Comparison of ENCODE assay signal across 3 cellular contexts in the genomic region with DNA sequence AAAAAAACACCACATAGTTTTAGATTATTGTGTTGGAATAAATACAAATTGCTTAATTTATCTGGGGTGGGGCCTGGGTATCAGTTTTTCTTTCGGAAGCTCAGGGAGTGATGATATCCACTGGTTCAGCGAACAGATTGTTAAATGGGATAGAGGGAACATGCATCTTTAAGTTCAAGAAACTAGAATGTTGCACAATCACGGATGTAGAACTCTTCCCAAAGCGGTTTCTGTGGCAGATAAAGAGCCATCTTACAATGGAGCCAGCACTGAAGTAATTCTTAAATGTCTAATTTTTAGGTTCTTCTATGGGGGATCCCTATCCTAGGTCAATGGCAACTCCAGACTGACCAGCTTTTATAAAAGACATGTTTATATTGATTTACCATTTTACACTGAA.
TF ChIP-seq lines count a peak whose summit lies in the region.

No MANE protein-coding gene starts in this region.

TF ChIP-seq in HepG2, 621 proteins besides CTCF, POLR2A, EP300 and RAD21:
- TF ChIP-seq, protein P1, sequence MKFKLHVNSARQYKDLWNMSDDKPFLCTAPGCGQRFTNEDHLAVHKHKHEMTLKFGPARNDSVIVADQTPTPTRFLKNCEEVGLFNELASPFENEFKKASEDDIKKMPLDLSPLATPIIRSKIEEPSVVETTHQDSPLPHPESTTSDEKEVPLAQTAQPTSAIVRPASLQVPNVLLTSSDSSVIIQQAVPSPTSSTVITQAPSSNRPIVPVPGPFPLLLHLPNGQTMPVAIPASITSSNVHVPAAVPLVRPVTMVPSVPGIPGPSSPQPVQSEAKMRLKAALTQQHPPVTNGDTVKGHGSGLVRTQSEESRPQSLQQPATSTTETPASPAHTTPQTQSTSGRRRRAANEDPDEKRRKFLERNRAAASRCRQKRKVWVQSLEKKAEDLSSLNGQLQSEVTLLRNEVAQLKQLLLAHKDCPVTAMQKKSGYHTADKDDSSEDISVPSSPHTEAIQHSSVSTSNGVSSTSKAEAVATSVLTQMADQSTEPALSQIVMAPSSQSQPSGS (CRISPR knock-in tag; IDR thresholded peaks at IDR 0.05): no peak
- TF ChIP-seq CEBPB (IDR thresholded peaks at IDR 0.05; ENCODE audit: borderline replicate concordance, low read depth, low read length): peak; percentile 84

TF ChIP-seq in K562, 482 proteins besides CTCF, POLR2A, EP300 and RAD21:
- TF ChIP-seq NR2C1 (IDR thresholded peaks at IDR 0.05) (no peak), NR2C1 (tag; IDR thresholded peaks at IDR 0.05) (no peak), TCF3 (CRISPR knock-in tag; IDR thresholded peaks at IDR 0.05) (no peak), CEBPG (CRISPR knock-in tag; IDR thresholded peaks at IDR 0.05) (no peak), CEBPG (tag; conservative IDR thresholded peaks at IDR 0.05 in 1 of 2, IDR thresholded peaks at IDR 0.05 in 1 of 2) (peak; percentile 36 to 75; a peak in 3 of 4 replicates), CEBPB (tag; IDR thresholded peaks at IDR 0.05) (peak; percentile 84), ZNF121 (CRISPR knock-in tag; conservative IDR thresholded peaks at IDR 0.05) (no peak)
- TF ChIP-seq, protein P2, sequence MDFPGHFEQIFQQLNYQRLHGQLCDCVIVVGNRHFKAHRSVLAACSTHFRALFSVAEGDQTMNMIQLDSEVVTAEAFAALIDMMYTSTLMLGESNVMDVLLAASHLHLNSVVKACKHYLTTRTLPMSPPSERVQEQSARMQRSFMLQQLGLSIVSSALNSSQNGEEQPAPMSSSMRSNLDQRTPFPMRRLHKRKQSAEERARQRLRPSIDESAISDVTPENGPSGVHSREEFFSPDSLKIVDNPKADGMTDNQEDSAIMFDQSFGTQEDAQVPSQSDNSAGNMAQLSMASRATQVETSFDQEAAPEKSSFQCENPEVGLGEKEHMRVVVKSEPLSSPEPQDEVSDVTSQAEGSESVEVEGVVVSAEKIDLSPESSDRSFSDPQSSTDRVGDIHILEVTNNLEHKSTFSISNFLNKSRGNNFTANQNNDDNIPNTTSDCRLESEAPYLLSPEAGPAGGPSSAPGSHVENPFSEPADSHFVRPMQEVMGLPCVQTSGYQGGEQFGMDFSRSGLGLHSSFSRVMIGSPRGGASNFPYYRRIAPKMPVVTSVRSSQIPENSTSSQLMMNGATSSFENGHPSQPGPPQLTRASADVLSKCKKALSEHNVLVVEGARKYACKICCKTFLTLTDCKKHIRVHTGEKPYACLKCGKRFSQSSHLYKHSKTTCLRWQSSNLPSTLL (IDR thresholded peaks at IDR 0.05): no peak

TF ChIP-seq in GM23338, 12 proteins besides CTCF, POLR2A, EP300 and RAD21:
- TF ChIP-seq ZNF114 (CRISPR knock-in tag; IDR thresholded peaks at IDR 0.05): no peak
- no peak for TF ChIP-seq STAT1 (IDR thresholded peaks at IDR 0.05; ENCODE audit: unreplicated experiment)
- TF ChIP-seq ZNF331 (CRISPR knock-in tag; IDR thresholded peaks at IDR 0.05; ENCODE audit: low read depth): no peak
- TF ChIP-seq, protein P3, sequence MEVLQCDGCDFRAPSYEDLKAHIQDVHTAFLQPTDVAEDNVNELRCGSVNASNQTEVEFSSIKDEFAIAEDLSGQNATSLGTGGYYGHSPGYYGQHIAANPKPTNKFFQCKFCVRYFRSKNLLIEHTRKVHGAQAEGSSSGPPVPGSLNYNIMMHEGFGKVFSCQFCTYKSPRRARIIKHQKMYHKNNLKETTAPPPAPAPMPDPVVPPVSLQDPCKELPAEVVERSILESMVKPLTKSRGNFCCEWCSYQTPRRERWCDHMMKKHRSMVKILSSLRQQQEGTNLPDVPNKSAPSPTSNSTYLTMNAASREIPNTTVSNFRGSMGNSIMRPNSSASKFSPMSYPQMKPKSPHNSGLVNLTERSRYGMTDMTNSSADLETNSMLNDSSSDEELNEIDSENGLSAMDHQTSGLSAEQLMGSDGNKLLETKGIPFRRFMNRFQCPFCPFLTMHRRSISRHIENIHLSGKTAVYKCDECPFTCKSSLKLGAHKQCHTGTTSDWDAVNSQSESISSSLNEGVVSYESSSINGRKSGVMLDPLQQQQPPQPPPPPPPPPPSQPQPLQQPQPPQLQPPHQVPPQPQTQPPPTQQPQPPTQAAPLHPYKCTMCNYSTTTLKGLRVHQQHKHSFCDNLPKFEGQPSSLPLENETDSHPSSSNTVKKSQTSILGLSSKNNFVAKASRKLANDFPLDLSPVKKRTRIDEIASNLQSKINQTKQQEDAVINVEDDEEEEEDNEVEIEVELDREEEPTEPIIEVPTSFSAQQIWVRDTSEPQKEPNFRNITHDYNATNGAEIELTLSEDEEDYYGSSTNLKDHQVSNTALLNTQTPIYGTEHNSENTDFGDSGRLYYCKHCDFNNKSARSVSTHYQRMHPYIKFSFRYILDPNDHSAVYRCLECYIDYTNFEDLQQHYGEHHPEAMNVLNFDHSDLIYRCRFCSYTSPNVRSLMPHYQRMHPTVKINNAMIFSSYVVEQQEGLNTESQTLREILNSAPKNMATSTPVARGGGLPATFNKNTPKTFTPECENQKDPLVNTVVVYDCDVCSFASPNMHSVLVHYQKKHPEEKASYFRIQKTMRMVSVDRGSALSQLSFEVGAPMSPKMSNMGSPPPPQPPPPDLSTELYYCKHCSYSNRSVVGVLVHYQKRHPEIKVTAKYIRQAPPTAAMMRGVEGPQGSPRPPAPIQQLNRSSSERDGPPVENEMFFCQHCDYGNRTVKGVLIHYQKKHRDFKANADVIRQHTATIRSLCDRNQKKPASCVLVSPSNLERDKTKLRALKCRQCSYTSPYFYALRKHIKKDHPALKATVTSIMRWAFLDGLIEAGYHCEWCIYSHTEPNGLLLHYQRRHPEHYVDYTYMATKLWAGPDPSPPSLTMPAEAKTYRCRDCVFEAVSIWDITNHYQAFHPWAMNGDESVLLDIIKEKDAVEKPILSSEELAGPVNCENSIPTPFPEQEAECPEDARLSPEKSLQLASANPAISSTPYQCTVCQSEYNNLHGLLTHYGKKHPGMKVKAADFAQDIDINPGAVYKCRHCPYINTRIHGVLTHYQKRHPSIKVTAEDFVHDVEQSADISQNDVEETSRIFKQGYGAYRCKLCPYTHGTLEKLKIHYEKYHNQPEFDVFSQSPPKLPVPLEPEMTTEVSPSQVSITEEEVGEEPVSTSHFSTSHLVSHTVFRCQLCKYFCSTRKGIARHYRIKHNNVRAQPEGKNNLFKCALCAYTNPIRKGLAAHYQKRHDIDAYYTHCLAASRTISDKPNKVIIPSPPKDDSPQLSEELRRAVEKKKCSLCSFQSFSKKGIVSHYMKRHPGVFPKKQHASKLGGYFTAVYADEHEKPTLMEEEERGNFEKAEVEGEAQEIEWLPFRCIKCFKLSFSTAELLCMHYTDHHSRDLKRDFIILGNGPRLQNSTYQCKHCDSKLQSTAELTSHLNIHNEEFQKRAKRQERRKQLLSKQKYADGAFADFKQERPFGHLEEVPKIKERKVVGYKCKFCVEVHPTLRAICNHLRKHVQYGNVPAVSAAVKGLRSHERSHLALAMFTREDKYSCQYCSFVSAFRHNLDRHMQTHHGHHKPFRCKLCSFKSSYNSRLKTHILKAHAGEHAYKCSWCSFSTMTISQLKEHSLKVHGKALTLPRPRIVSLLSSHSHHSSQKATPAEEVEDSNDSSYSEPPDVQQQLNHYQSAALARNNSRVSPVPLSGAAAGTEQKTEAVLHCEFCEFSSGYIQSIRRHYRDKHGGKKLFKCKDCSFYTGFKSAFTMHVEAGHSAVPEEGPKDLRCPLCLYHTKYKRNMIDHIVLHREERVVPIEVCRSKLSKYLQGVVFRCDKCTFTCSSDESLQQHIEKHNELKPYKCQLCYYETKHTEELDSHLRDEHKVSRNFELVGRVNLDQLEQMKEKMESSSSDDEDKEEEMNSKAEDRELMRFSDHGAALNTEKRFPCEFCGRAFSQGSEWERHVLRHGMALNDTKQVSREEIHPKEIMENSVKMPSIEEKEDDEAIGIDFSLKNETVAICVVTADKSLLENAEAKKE (CRISPR knock-in tag; IDR thresholded peaks at IDR 0.05): no peak
